11 cellular contexts compared by ENCODE assay signal in the genomic region with DNA sequence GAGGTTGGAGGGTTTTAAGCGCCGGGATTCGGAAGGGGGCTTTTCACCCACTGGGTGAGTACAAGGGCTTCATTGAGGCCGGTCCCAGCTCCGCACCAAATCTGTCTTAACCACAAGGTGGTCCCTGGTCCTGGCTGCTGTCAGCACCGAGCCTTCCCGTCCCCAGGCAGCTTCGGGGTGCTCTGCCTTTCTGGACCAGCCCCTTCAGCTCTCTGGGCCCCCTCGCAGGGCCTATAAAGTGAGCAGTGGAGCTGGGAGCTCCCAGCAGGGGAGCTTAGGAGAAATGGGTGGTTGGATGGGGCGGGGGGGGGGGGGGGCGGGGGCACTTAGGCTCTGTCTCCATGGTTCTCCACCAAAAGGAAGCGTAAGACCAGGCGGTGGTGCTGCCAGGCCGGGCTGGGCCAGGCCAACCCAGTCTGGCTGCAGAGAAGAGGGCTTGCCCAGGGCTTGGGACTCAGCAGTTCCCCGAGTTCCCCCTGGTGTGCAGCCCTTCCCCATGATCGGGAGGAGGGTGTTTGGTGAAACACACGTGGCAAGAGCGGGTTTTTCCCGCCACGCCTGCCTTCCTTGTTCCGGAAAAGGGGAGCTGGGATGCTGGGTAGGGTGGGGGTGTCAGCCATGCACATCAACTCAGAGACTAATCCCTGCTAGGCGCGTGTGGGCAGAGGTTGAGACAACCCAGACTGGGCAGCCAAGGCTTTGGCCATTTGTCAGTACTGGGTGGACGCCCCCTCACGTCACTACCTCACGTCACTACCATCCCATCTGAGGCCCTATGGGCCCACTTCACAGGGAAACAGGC. TPM values are rescaled to one million over a fixed set of nuclear protein-coding genes. Genes with fewer than 3 reads are reported as not detected.
DNase-seq lines count a peak whose midpoint lies in the region; ATAC-seq and TF ChIP-seq lines count a peak whose summit lies in the region.
"Had no signal": no experiment of that assay in that cellular context is flagged by ENCODE, and none has a peak within 500 bp of the region (broad histone marks: within the 10 kb centered on the region; RNA-seq: fewer than 3 reads in every experiment).

No MANE protein-coding gene starts in this region.

- H3K36me3 ChIP-seq in urinary bladder (ENCODE audit: insufficient read depth), result no peaks in the 10 kb centered on the region

- no peak for ATAC-seq in HG03045 (IDR thresholded peaks at IDR 0.05; ENCODE audit: unreplicated experiment)

- H3K4me1 ChIP-seq in urinary bladder (ENCODE audit: insufficient read depth), result no peaks in the 10 kb centered on the region

- H3K27ac Mint-ChIP-seq in activated naive CD4-positive, alpha-beta T cell treated with anti-CD3 and anti-CD28 coated beads for 36 hours, result peak overlapping the region; percentile 68
- H3K27ac Mint-ChIP-seq in mesothelial cell of epicardium, result no peak overlapping the region

- 29% methylated on average over 26 of the region's 26 CpGs for WGBS in urinary bladder

- H3K4me3 ChIP-seq in choroid plexus epithelial cell (ENCODE audit: low read depth, low read length) (peak overlapping the region; percentile 57), urinary bladder (ENCODE audit: low read depth, low read length) (peak overlapping the region; percentile 24)

- no peaks in the 10 kb centered on the region for H3K9me3 Mint-ChIP-seq in activated naive CD4-positive, alpha-beta T cell treated with anti-CD3 and anti-CD28 coated beads for 36 hours
- H3K9me3 Mint-ChIP-seq in mesothelial cell of epicardium, result no peaks in the 10 kb centered on the region
- H3K9me3 Mint-ChIP-seq: neural crest cell had no signal

- H3K4me1 Mint-ChIP-seq in activated naive CD4-positive, alpha-beta T cell treated with anti-CD3 and anti-CD28 coated beads for 36 hours (ENCODE audit: low read depth), result peaks cover 5% of the 10 kb centered on the region
- peaks cover 20% of the 10 kb centered on the region for H3K4me1 Mint-ChIP-seq in mesothelial cell of epicardium

- no peak for TF ChIP-seq CTCF in choroid plexus epithelial cell (conservative IDR thresholded peaks at IDR 0.05; ENCODE audit: low read depth, low read length)
- TF ChIP-seq CTCF in mesothelial cell of epicardium (IDR thresholded peaks at IDR 0.05; ENCODE audit: unreplicated experiment), result no peak

- CTCF ChIA-PET in activated naive CD4-positive, alpha-beta T cell treated with anti-CD3 and anti-CD28 coated beads for 36 hours (lab: Charles Lee), result interaction anchor here (0.6 to 1.5 kb wide), 3 partner anchors 28 to 188 kb away, joined by 3 to 4 read pairs (median 3); no protein-coding TSS in a partner anchor

- intact Hi-C loops in activated naive CD4-positive, alpha-beta T cell treated with anti-CD3 and anti-CD28 coated beads for 36 hours (cut with micrococcal nuclease), result no loop called here

- no peaks in the 10 kb centered on the region for H3K36me3 Mint-ChIP-seq in activated naive CD4-positive, alpha-beta T cell treated with anti-CD3 and anti-CD28 coated beads for 36 hours (ENCODE audit: low read depth)
- H3K36me3 Mint-ChIP-seq in mesothelial cell of epicardium, result no peaks in the 10 kb centered on the region

- peaks cover 30% of the 10 kb centered on the region for H3K27me3 Mint-ChIP-seq in activated naive CD4-positive, alpha-beta T cell treated with anti-CD3 and anti-CD28 coated beads for 36 hours (ENCODE audit: low read depth)
- peaks cover 33% of the 10 kb centered on the region for H3K27me3 Mint-ChIP-seq in mesothelial cell of epicardium (ENCODE audit: low read depth)

- peak overlapping the region; percentile 65 for H3K4me3 Mint-ChIP-seq in activated naive CD4-positive, alpha-beta T cell treated with anti-CD3 and anti-CD28 coated beads for 36 hours
- H3K4me3 Mint-ChIP-seq in mesothelial cell of epicardium, result peak overlapping the region; percentile 49
- H3K4me3 Mint-ChIP-seq: neural crest cell had no signal

- peak overlapping the region; percentile 86 for H3K27ac ChIP-seq in urinary bladder (ENCODE audit: low read depth)

- DNase-seq in activated naive CD4-positive, alpha-beta T cell treated with anti-CD3 and anti-CD28 coated beads for 36 hours, result peak; percentile 56
- DNase-seq in activated naive CD4-positive, alpha-beta T cell (lab: John Stamatoyannopoulos, UW), result no peak
- DNase-seq in choroid plexus epithelial cell (ENCODE audit: low read depth) (no peak), mesothelial cell of epicardium (ENCODE audit: low spot score in 2 of 2, unreplicated experiment in 2 of 2) (no peak), middle frontal gyrus (ENCODE audit: extremely low spot score, low spot score) (no peak)
- DNase-seq in central memory CD4-positive, alpha-beta T cell, result no peak
- DNase-seq: DMS153, NCI-H1417 treated with DMSO at 0.1 percent for 48 hours had no signal

RNA-seq across cellular contexts. Expression of a gene that starts 32.7 kb away (rescaled TPM):
- under 1 TPM; 0.69 to 0.83 TPM for total RNA-seq in activated naive CD4-positive, alpha-beta T cell treated with anti-CD3 and anti-CD28 coated beads for 36 hours
- total RNA-seq in mesothelial cell of epicardium (7.5 to 10.1 TPM (median 8.7 TPM) in 3 replicates), urinary bladder (8.6 TPM)
- polyA plus RNA-seq in urinary bladder, result 15.8 TPM

RNA-seq across cellular contexts. Expression of a gene that starts 54.7 kb away (rescaled TPM):
- total RNA-seq in activated naive CD4-positive, alpha-beta T cell treated with anti-CD3 and anti-CD28 coated beads for 36 hours, result under 1 TPM; 0.31 to 0.44 TPM
- total RNA-seq in mesothelial cell of epicardium (28.4 to 30.1 TPM (median 29.6 TPM) in 3 replicates), urinary bladder (18.0 TPM)
- 26.8 TPM for polyA plus RNA-seq in urinary bladder

RNA-seq across cellular contexts. Expression of a gene that starts 56.2 kb away (rescaled TPM):
- 10 to 100 TPM; 13.0 to 13.8 TPM for total RNA-seq in activated naive CD4-positive, alpha-beta T cell treated with anti-CD3 and anti-CD28 coated beads for 36 hours
- 24.5 to 26.2 TPM (median 24.6 TPM) in 3 replicates for total RNA-seq in mesothelial cell of epicardium
- total RNA-seq in urinary bladder, result 5.8 TPM
- polyA plus RNA-seq in urinary bladder, result 16.5 TPM

Comparison
In these comparisons a context has a peak if more than half of its experiments do, and no peak if none do; other contexts are left out.
1. RNA of a gene that starts 54.7 kb away (total RNA-seq): 28.4 to 30.1 TPM in mesothelial cell of epicardium and 18.0 TPM in urinary bladder (single experiment); 0.31 to 0.44 TPM in activated naive CD4-positive, alpha-beta T cell treated with anti-CD3 and anti-CD28 coated beads for 36 hours; every median in the first group is over 10 times any median in the second.